12 cellular contexts compared by ENCODE assay signal in the genomic region with DNA sequence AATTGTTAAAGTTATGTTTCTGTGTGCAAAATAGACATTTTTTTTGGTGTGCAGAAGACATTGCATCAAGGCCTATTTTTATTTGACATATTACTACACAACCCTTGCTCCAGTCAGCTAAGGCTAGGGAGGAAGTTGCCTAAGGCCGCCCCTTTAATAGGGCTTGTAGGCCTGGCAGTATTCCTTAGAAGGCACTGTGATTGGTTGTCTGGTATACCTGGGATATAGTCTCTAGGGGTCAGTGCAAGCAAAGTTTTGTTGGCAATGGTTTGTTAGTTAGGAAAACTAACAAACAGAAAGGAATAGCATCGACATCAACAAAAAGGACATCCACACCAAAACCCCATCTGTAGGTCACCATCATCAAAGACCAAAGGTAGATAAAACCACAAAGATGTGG. TPM values are rescaled to one million over a fixed set of nuclear protein-coding genes. Genes with fewer than 3 reads are reported as not detected.
A peak's percentile ranks its signal among the peaks of the same experiment; 100 is the strongest.
DNase-seq lines count a peak whose midpoint lies in the region; ATAC-seq and TF ChIP-seq lines count a peak whose summit lies in the region.
"Had no signal": no experiment of that assay in that cellular context is flagged by ENCODE, and none has a peak within 500 bp of the region (broad histone marks: within the 10 kb centered on the region; RNA-seq: fewer than 3 reads in every experiment).

No MANE protein-coding gene starts in this region.

- H3K27ac ChIP-seq in PC-3 (ENCODE audit: low read length) = peak overlapping the region; percentile 65
- H3K27ac ChIP-seq in smooth muscle cell (ENCODE audit: low read depth) = no peak overlapping the region
- no peak overlapping the region for H3K27ac ChIP-seq in psoas muscle
- H3K27ac ChIP-seq: KMS-11, SJSA1, suprapubic skin had no signal

- no peaks in the 10 kb centered on the region for H3K79me2 ChIP-seq in PC-3 (ENCODE audit: low read length)
- no peaks in the 10 kb centered on the region for H3K79me2 ChIP-seq in smooth muscle cell (ENCODE audit: low read depth)

- CTCF ChIA-PET in PC-3 (lab: Charles Lee) = interaction anchor here (1.1 to 1.6 kb wide), 2 partner anchors 153 to 171 kb away, joined by 4 to 8 read pairs; no protein-coding TSS in a partner anchor

- H3K36me3 ChIP-seq in PC-3 (ENCODE audit: low read depth, low read length) (peaks cover 4% of the 10 kb centered on the region; the same call in 1 of the 2 replicates), smooth muscle cell (ENCODE audit: low read depth) (no peaks in the 10 kb centered on the region), psoas muscle (ENCODE audit: insufficient read depth in 1 of 2, low read depth in 1 of 2) (no peaks in the 10 kb centered on the region)
- H3K36me3 ChIP-seq: SJSA1, suprapubic skin had no signal

- POLR2A ChIA-PET in PC-3 (lab: Charles Lee; ENCODE audit: unreplicated experiment) = interaction anchor here (0.5 kb wide), 1 partner anchor 98 kb away, joined by 3 read pairs; no protein-coding TSS in a partner anchor

- ATAC-seq in PC-3 (peak; percentile 94), GM18505 (IDR thresholded peaks at IDR 0.05; ENCODE audit: unreplicated experiment) (no peak), psoas muscle (no peak)

- TF ChIP-seq POLR2A in GM18505 (IDR thresholded peaks at IDR 0.05; ENCODE audit: borderline replicate concordance, extremely low read depth, insufficient read depth, insufficient read length) = no peak

- H3K9ac ChIP-seq in PC-3 (ENCODE audit: low read length) = peak overlapping the region; percentile 28; the same call in 1 of the 2 replicates
- H3K9ac ChIP-seq in smooth muscle cell (ENCODE audit: low read depth) = no peak overlapping the region
- H3K9ac ChIP-seq: KMS-11 had no signal

- H3K27me3 ChIP-seq in PC-3 (ENCODE audit: low read length) = no peaks in the 10 kb centered on the region
- no peaks in the 10 kb centered on the region for H3K27me3 ChIP-seq in smooth muscle cell (ENCODE audit: low read depth)
- H3K27me3 ChIP-seq in psoas muscle (ENCODE audit: insufficient read depth in 3 of 3, low read length in 2 of 3) = no peaks in the 10 kb centered on the region
- H3K27me3 ChIP-seq: SJSA1, suprapubic skin had no signal

- H3K9me3 ChIP-seq in PC-3 (ENCODE audit: low read length) = no peaks in the 10 kb centered on the region
- no peaks in the 10 kb centered on the region for H3K9me3 ChIP-seq in smooth muscle cell (replicated peaks; ENCODE audit: low read depth)
- H3K9me3 ChIP-seq in psoas muscle = no peaks in the 10 kb centered on the region
- H3K9me3 ChIP-seq: SJSA1, suprapubic skin had no signal

- peaks cover 5% of the 10 kb centered on the region for H3F3A ChIP-seq in PC-3 (ENCODE audit: low read length, unreplicated experiment)
- no peaks in the 10 kb centered on the region for H3F3A ChIP-seq in smooth muscle cell (ENCODE audit: low read depth)

- 76% methylated on average over 2 of the region's 2 CpGs for WGBS in smooth muscle cell (ENCODE audit: low lambda C conversion rate)
- 83 to 87% (median 87%) methylated on average over 2 of the region's 2 CpGs for WGBS in psoas muscle, 3 donors

- H3K9me2 ChIP-seq in PC-3 (replicated peaks; ENCODE audit: low read length) = no peaks in the 10 kb centered on the region

- intact Hi-C loops in PC-3 (cut with micrococcal nuclease) = loop anchor here (1.0 to 5.0 kb wide), 5 partner anchors 49 to 170 kb away; a partner anchor contains a TSS
- intact Hi-C loops in psoas muscle (cut with DNase I) = no loop called here

- peak; percentile 54 for TF ChIP-seq CTCF in PC-3 (conservative IDR thresholded peaks at IDR 0.05; ENCODE audit: low read depth, low read length)
- peak; percentile 2 for TF ChIP-seq CTCF in smooth muscle cell (IDR thresholded peaks at IDR 0.05; ENCODE audit: borderline replicate concordance, insufficient read depth, poor library complexity, severe bottlenecking)
- TF ChIP-seq CTCF in psoas muscle (IDR thresholded peaks at IDR 0.05) = no peak

- H3K4me1 ChIP-seq in PC-3 (ENCODE audit: insufficient read depth, low read length) (peaks cover 28% of the 10 kb centered on the region), smooth muscle cell (ENCODE audit: low read depth) (no peaks in the 10 kb centered on the region), psoas muscle (no peaks in the 10 kb centered on the region)
- H3K4me1 ChIP-seq: SJSA1, suprapubic skin had no signal

- DNase-seq in NCI-H82 (lab: John Stamatoyannopoulos, UW) (peak; percentile 46), NCI-H82 treated with DMSO at 0.1 percent for 48 hours (lab: John Stamatoyannopoulos, UW; ENCODE audit: unreplicated experiment) (no peak), PC-3 (peak; percentile 76), fibroblast of gingiva (ENCODE audit: low read depth) (peak; percentile 42), smooth muscle cell (lab: John Stamatoyannopoulos, UW; ENCODE audit: unreplicated experiment) (no peak), COR-L47 (lab: John Stamatoyannopoulos, UW) (no peak), psoas muscle (no peak)

- H2AFZ ChIP-seq in PC-3 (ENCODE audit: low read length) (no peak overlapping the region), smooth muscle cell (ENCODE audit: low read depth) (no peak overlapping the region)

- H3K4me2 ChIP-seq in PC-3 (ENCODE audit: low read length) (peak overlapping the region; percentile 47), smooth muscle cell (no peak overlapping the region)
- H3K4me2 ChIP-seq: KMS-11 had no signal

- BruUV-seq in PC-3 (replicated peaks; lab: Mats Ljungman, UMichigan) = no TSS peak

- H4K20me1 ChIP-seq in PC-3 (ENCODE audit: low read length) = no peaks in the 10 kb centered on the region
- H4K20me1 ChIP-seq in smooth muscle cell (ENCODE audit: low read depth) = no peaks in the 10 kb centered on the region

- H3K4me3 ChIP-seq in PC-3 (ENCODE audit: low read length) (no peak overlapping the region), smooth muscle cell (no peak overlapping the region), psoas muscle (no peak overlapping the region)
- H3K4me3 ChIP-seq: SJSA1, suprapubic skin had no signal

RNA-seq across cellular contexts. Expression of a gene that starts 16.9 kb away (rescaled TPM):
- total RNA-seq in PC-3 (2014; rRNA removed) (8.6 and 11.4 TPM in 2 replicates), smooth muscle cell (2.7 and 4.0 TPM in 2 replicates), psoas muscle (under 1 TPM; 0.07 to 0.42 (median 0.25) TPM)
- polyA plus RNA-seq in smooth muscle cell (1.2 and 1.9 TPM in 2 replicates), psoas muscle (under 1 TPM; 0.03 to 0.29 (median 0.10) TPM)

RNA-seq across cellular contexts. Expression of a gene that starts 35.1 kb away (rescaled TPM):
- 0.11 TPM in 1 of 2 replicates, not detected in the other for total RNA-seq in PC-3 (2014; rRNA removed)
- not detected in 2 replicates for total RNA-seq in smooth muscle cell
- not detected in 2 replicates for polyA plus RNA-seq in smooth muscle cell
- total RNA-seq in psoas muscle = under 1 TPM in 2 of 4 donors, not detected in 2; 0.06 to 0.07 TPM
- polyA plus RNA-seq in psoas muscle = under 1 TPM; 0.05 to 0.25 (median 0.08) TPM
- total RNA-seq: SJSA1 had no signal

RNA-seq across cellular contexts. Expression of a gene that starts 51.9 kb away (rescaled TPM):
- total RNA-seq in PC-3 (2014; rRNA removed) (not detected in 2 replicates), smooth muscle cell (not detected in 2 replicates), psoas muscle (not detected)
- polyA plus RNA-seq in smooth muscle cell (not detected in 2 replicates), psoas muscle (under 1 TPM in 2 of 3 donors, not detected in 1; 0.01 to 0.04 TPM)
- total RNA-seq: lower leg skin, SJSA1, suprapubic skin had no signal

Comparison
In these comparisons a context has a peak if more than half of its experiments do, and no peak if none do; other contexts are left out.
1. DNase-seq: peak in NCI-H82 (single experiment), PC-3 (single experiment) and fibroblast of gingiva (single experiment); none in NCI-H82 treated with DMSO at 0.1 percent for 48 hours (single experiment), smooth muscle cell (single experiment), COR-L47 (single experiment) and psoas muscle (0 of 2).